In genomic region chr5:1017056-1017455, GRCh38 we compare ENCODE assay signal across 2 cellular contexts.
TF ChIP-seq lines count a peak whose summit lies in the region.

No MANE protein-coding gene starts in this region.

TF ChIP-seq in GM23338, 12 proteins besides CTCF, POLR2A, EP300 and RAD21:
- TF ChIP-seq ETS1 (IDR thresholded peaks at IDR 0.05), result no peak
- TF ChIP-seq, protein P1, sequence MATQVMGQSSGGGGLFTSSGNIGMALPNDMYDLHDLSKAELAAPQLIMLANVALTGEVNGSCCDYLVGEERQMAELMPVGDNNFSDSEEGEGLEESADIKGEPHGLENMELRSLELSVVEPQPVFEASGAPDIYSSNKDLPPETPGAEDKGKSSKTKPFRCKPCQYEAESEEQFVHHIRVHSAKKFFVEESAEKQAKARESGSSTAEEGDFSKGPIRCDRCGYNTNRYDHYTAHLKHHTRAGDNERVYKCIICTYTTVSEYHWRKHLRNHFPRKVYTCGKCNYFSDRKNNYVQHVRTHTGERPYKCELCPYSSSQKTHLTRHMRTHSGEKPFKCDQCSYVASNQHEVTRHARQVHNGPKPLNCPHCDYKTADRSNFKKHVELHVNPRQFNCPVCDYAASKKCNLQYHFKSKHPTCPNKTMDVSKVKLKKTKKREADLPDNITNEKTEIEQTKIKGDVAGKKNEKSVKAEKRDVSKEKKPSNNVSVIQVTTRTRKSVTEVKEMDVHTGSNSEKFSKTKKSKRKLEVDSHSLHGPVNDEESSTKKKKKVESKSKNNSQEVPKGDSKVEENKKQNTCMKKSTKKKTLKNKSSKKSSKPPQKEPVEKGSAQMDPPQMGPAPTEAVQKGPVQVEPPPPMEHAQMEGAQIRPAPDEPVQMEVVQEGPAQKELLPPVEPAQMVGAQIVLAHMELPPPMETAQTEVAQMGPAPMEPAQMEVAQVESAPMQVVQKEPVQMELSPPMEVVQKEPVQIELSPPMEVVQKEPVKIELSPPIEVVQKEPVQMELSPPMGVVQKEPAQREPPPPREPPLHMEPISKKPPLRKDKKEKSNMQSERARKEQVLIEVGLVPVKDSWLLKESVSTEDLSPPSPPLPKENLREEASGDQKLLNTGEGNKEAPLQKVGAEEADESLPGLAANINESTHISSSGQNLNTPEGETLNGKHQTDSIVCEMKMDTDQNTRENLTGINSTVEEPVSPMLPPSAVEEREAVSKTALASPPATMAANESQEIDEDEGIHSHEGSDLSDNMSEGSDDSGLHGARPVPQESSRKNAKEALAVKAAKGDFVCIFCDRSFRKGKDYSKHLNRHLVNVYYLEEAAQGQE (IDR thresholded peaks at IDR 0.05; ENCODE audit: unreplicated experiment), result no peak
- no peak for TF ChIP-seq ZNF114 (CRISPR knock-in tag; IDR thresholded peaks at IDR 0.05)
- TF ChIP-seq JUNB (IDR thresholded peaks at IDR 0.05; ENCODE audit: unreplicated experiment), result no peak
- no peak for TF ChIP-seq CREB1 (CRISPR knock-in tag; IDR thresholded peaks at IDR 0.05; ENCODE audit: low read depth)
- no peak for TF ChIP-seq EZH2 (IDR thresholded peaks at IDR 0.05; ENCODE audit: low read depth, unreplicated experiment)
- TF ChIP-seq EZH2phosphoT487 (IDR thresholded peaks at IDR 0.05; ENCODE audit: unreplicated experiment), result no peak
- TF ChIP-seq NANOG (IDR thresholded peaks at IDR 0.05; ENCODE audit: borderline replicate concordance), result no peak
- TF ChIP-seq ZNF462 (CRISPR knock-in tag; IDR thresholded peaks at IDR 0.05), result no peak
- TF ChIP-seq ZNF331 (CRISPR knock-in tag; IDR thresholded peaks at IDR 0.05; ENCODE audit: low read depth), result no peak
- TF ChIP-seq STAT1 (IDR thresholded peaks at IDR 0.05; ENCODE audit: unreplicated experiment), result no peak

TF ChIP-seq in H1, 55 proteins besides CTCF, POLR2A, EP300 and RAD21:
- no peak for TF ChIP-seq EGR1 (IDR thresholded peaks at IDR 0.05; ENCODE audit: borderline replicate concordance, low read depth, low read length)
- no peak for TF ChIP-seq PHF8 (conservative IDR thresholded peaks at IDR 0.05; ENCODE audit: low read depth, low read length)
- no peak for TF ChIP-seq POLR2AphosphoS5 (IDR thresholded peaks at IDR 0.05; ENCODE audit: low read depth, low read length)
- TF ChIP-seq ASH2L (IDR thresholded peaks at IDR 0.05; ENCODE audit: low read length), result no peak
- TF ChIP-seq CHD1 (IDR thresholded peaks at IDR 0.05; ENCODE audit: low read depth, low read length), result no peak
- TF ChIP-seq SRF (IDR thresholded peaks at IDR 0.05; ENCODE audit: low read depth, low read length), result no peak
- no peak for TF ChIP-seq SP4 (IDR thresholded peaks at IDR 0.05; ENCODE audit: low read length)
- TF ChIP-seq E2F6 (IDR thresholded peaks at IDR 0.05), result no peak
- no peak for TF ChIP-seq HDAC6 (IDR thresholded peaks at IDR 0.05; ENCODE audit: low read depth, low read length)
- TF ChIP-seq RNF2 (IDR thresholded peaks at IDR 0.05; ENCODE audit: borderline replicate concordance, low read depth, low read length, missing control alignments, poor library complexity, severe bottlenecking), result no peak
- no peak for TF ChIP-seq CBX8 (IDR thresholded peaks at IDR 0.05; ENCODE audit: borderline replicate concordance, low read depth, low read length)
- TF ChIP-seq MAX (IDR thresholded peaks at IDR 0.05), result no peak
- TF ChIP-seq EZH2 (IDR thresholded peaks at IDR 0.05; ENCODE audit: low read depth, low read length, severe bottlenecking), result no peak
- TF ChIP-seq TCF12 (IDR thresholded peaks at IDR 0.05; ENCODE audit: low read depth, low read length), result no peak
- TF ChIP-seq NANOG (IDR thresholded peaks at IDR 0.05; ENCODE audit: insufficient read depth, low read depth, low read length, poor library complexity, severe bottlenecking), result no peak
- TF ChIP-seq FOSL1 (IDR thresholded peaks at IDR 0.05; ENCODE audit: insufficient read depth, low read depth, low read length), result no peak
- no peak for TF ChIP-seq KDM5A (IDR thresholded peaks at IDR 0.05; ENCODE audit: low read length)
- no peak for TF ChIP-seq JUN (IDR thresholded peaks at IDR 0.05; ENCODE audit: low read depth, low read length)
- TF ChIP-seq SIRT6 (IDR thresholded peaks at IDR 0.05; ENCODE audit: low read length), result no peak
